In genomic region chr2:32594573-32594972, GRCh38 we compare ENCODE assay signal across 19 cellular contexts. TPM values are rescaled to one million over a fixed set of nuclear protein-coding genes. Genes with fewer than 3 reads are reported as not detected.
A peak's percentile ranks its signal among the peaks of the same experiment; 100 is the strongest.
DNase-seq lines count a peak whose midpoint lies in the region; ATAC-seq, FAIRE-seq and TF ChIP-seq lines count a peak whose summit lies in the region.
"Had no signal": no experiment of that assay in that cellular context is flagged by ENCODE, and none has a peak within 500 bp of the region (broad histone marks: within the 10 kb centered on the region; RNA-seq: fewer than 3 reads in every experiment).

No MANE protein-coding gene starts in this region.

- no peaks in the 10 kb centered on the region for H3K9me3 ChIP-seq in pancreas
- no peaks in the 10 kb centered on the region for H3K9me3 ChIP-seq in gastroesophageal sphincter
- H3K9me3 ChIP-seq in right atrium auricular region: no peaks in the 10 kb centered on the region

- TF ChIP-seq POLR2A in gastroesophageal sphincter (IDR thresholded peaks at IDR 0.05) (no peak), erythroblast (IDR thresholded peaks at IDR 0.05; ENCODE audit: low read length) (no peak)

- H3K4me1 ChIP-seq in GM23338 (ENCODE audit: insufficient read depth) (no peaks in the 10 kb centered on the region), pancreas (no peaks in the 10 kb centered on the region), gastroesophageal sphincter (no peaks in the 10 kb centered on the region), right atrium auricular region (no peaks in the 10 kb centered on the region)

- FAIRE-seq in colon (lab: Jason Lieb, UNC) (peak; percentile 10), pancreas (lab: Jason Lieb, UNC) (peak; percentile 61)

- TF ChIP-seq EP300 in gastroesophageal sphincter (IDR thresholded peaks at IDR 0.05): no peak

- H3F3A ChIP-seq in GM23338 (replicated peaks; ENCODE audit: low read depth): no peaks in the 10 kb centered on the region

- H3K27me3 ChIP-seq in GM23338 (ENCODE audit: insufficient read depth): no peaks in the 10 kb centered on the region
- no peaks in the 10 kb centered on the region for H3K27me3 ChIP-seq in pancreas
- no peaks in the 10 kb centered on the region for H3K27me3 ChIP-seq in gastroesophageal sphincter
- no peaks in the 10 kb centered on the region for H3K27me3 ChIP-seq in right atrium auricular region

- H3K36me3 Mint-ChIP-seq in activated naive CD8-positive, alpha-beta T cell: peaks cover 13% of the 10 kb centered on the region
- H3K36me3 Mint-ChIP-seq in activated naive CD8-positive, alpha-beta T cell treated with anti-CD3 and anti-CD28 coated beads, Interleukin-2, amount 50 U/mL, for 24 hours (ENCODE audit: low read depth): peaks cover 36% of the 10 kb centered on the region
- peaks cover 10% of the 10 kb centered on the region; the same call in 1 of the 3 replicates for H3K36me3 Mint-ChIP-seq in GM23338 (ENCODE audit: low read depth)

- ATAC-seq in activated naive CD8-positive, alpha-beta T cell treated with anti-CD3 and anti-CD28 coated beads, Interleukin-2, amount 50 U/mL, for 24 hours: no peak
- no peak for ATAC-seq in GM23338
- ATAC-seq in pancreas: no peak
- ATAC-seq in gastroesophageal sphincter: no peak
- ATAC-seq: Panc1, SK-N-SH treated with all-trans-retinoic acid at 6 μM for 48 hours had no signal

- peak overlapping the region; percentile 41 for H3K27ac Mint-ChIP-seq in activated naive CD8-positive, alpha-beta T cell
- H3K27ac Mint-ChIP-seq in activated naive CD8-positive, alpha-beta T cell treated with anti-CD3 and anti-CD28 coated beads, Interleukin-2, amount 50 U/mL, for 24 hours: no peak overlapping the region
- peak overlapping the region; percentile 29 for H3K27ac Mint-ChIP-seq in GM23338
- H3K27ac Mint-ChIP-seq: H9 had no signal

- H2AFZ ChIP-seq in GM23338: no peak overlapping the region

- intact Hi-C loops in pancreas (cut with DNase I): no loop called here

- no peaks in the 10 kb centered on the region for H4K20me1 ChIP-seq in GM23338 (replicated peaks; ENCODE audit: insufficient read depth)

- H3K27me3 Mint-ChIP-seq in activated naive CD8-positive, alpha-beta T cell: no peaks in the 10 kb centered on the region
- no peaks in the 10 kb centered on the region for H3K27me3 Mint-ChIP-seq in activated naive CD8-positive, alpha-beta T cell treated with anti-CD3 and anti-CD28 coated beads, Interleukin-2, amount 50 U/mL, for 24 hours
- peaks cover 1% of the 10 kb centered on the region for H3K27me3 Mint-ChIP-seq in GM23338 (ENCODE audit: insufficient read depth, low read depth, poor library complexity)

- H3K4me3 Mint-ChIP-seq in activated naive CD8-positive, alpha-beta T cell: no peak overlapping the region
- H3K4me3 Mint-ChIP-seq in activated naive CD8-positive, alpha-beta T cell treated with anti-CD3 and anti-CD28 coated beads, Interleukin-2, amount 50 U/mL, for 24 hours: no peak overlapping the region
- H3K4me3 Mint-ChIP-seq in GM23338: no peak overlapping the region
- H3K4me3 Mint-ChIP-seq: H9 had no signal

- DNase-seq in activated naive CD8-positive, alpha-beta T cell treated with anti-CD3 and anti-CD28 coated beads, Interleukin-2, amount 50 U/mL, for 24 hours: no peak
- DNase-seq in GM23338 (ENCODE audit: low spot score) (no peak), pancreas (no peak), erythroblast (lab: John Stamatoyannopoulos, UW) (no peak), right atrium auricular region (ENCODE audit: low spot score) (no peak)
- DNase-seq: COR-L47, H9, NCI-H1417 treated with DMSO at 0.1 percent for 48 hours, NCI-H2029, NCI-H2171, NCI-H446, NCI-H774, SHP77 had no signal

- no peak overlapping the region for H3K4me3 ChIP-seq in GM23338
- no peak overlapping the region for H3K4me3 ChIP-seq in pancreas
- no peak overlapping the region for H3K4me3 ChIP-seq in gastroesophageal sphincter
- no peak overlapping the region for H3K4me3 ChIP-seq in right atrium auricular region

- H3K9me2 ChIP-seq in GM23338 (ENCODE audit: insufficient read depth): no peaks in the 10 kb centered on the region

- H3K4me2 ChIP-seq in GM23338: no peak overlapping the region

- peaks cover 29% of the 10 kb centered on the region for H3K4me1 Mint-ChIP-seq in activated naive CD8-positive, alpha-beta T cell (ENCODE audit: low read depth)
- peaks cover 30% of the 10 kb centered on the region for H3K4me1 Mint-ChIP-seq in activated naive CD8-positive, alpha-beta T cell treated with anti-CD3 and anti-CD28 coated beads, Interleukin-2, amount 50 U/mL, for 24 hours
- no peaks in the 10 kb centered on the region for H3K4me1 Mint-ChIP-seq in GM23338
- H3K4me1 Mint-ChIP-seq: H9 had no signal

- no peaks in the 10 kb centered on the region for H3K79me2 ChIP-seq in GM23338 (replicated peaks; ENCODE audit: insufficient read depth)

- H3K27ac ChIP-seq in GM23338 (ENCODE audit: low read depth) (no peak overlapping the region), pancreas (no peak overlapping the region), gastroesophageal sphincter (no peak overlapping the region), right atrium auricular region (no peak overlapping the region)
- H3K27ac ChIP-seq: C4-2B had no signal

- no peaks in the 10 kb centered on the region; the same call in 1 of the 2 replicates for H3K36me3 ChIP-seq in GM23338 (ENCODE audit: insufficient read depth)
- peaks cover 0 to 19% (median 0%) of the 10 kb centered on the region in 3 donors for H3K36me3 ChIP-seq in pancreas
- peaks cover 0 to 34% of the 10 kb centered on the region in 2 donors for H3K36me3 ChIP-seq in gastroesophageal sphincter
- H3K36me3 ChIP-seq in right atrium auricular region: peaks cover 16% of the 10 kb centered on the region

- WGBS in pancreas, 2 donors: 94% methylated on average over 3 of the region's 3 CpGs
- 89 to 93% methylated on average over 3 of the region's 3 CpGs for WGBS in gastroesophageal sphincter (ENCODE audit: low coverage in 1 of 2), 2 donors

- H3K9me3 Mint-ChIP-seq in activated naive CD8-positive, alpha-beta T cell (ENCODE audit: low read depth): no peaks in the 10 kb centered on the region
- H3K9me3 Mint-ChIP-seq in activated naive CD8-positive, alpha-beta T cell treated with anti-CD3 and anti-CD28 coated beads, Interleukin-2, amount 50 U/mL, for 24 hours: no peaks in the 10 kb centered on the region
- no peaks in the 10 kb centered on the region for H3K9me3 Mint-ChIP-seq in GM23338
- H3K9me3 Mint-ChIP-seq: H9 had no signal

- TF ChIP-seq CTCF in GM23338 (conservative IDR thresholded peaks at IDR 0.05; ENCODE audit: low read depth in 2 of 2) (no peak), pancreas (IDR thresholded peaks at IDR 0.05) (no peak), gastroesophageal sphincter (IDR thresholded peaks at IDR 0.05) (no peak), right atrium auricular region (IDR thresholded peaks at IDR 0.05) (no peak)

TF ChIP-seq in GM23338, 12 proteins besides CTCF, POLR2A, EP300 and RAD21 (continues in another document):
- no peak for TF ChIP-seq POLR2AphosphoS5 (IDR thresholded peaks at IDR 0.05; ENCODE audit: low read depth)
- no peak for TF ChIP-seq NANOG (IDR thresholded peaks at IDR 0.05; ENCODE audit: borderline replicate concordance)
- TF ChIP-seq EZH2phosphoT487 (IDR thresholded peaks at IDR 0.05; ENCODE audit: unreplicated experiment): no peak
- no peak for TF ChIP-seq ETS1 (IDR thresholded peaks at IDR 0.05)
- TF ChIP-seq STAT1 (IDR thresholded peaks at IDR 0.05; ENCODE audit: unreplicated experiment): no peak
- no peak for TF ChIP-seq REST (IDR thresholded peaks at IDR 0.05; ENCODE audit: unreplicated experiment)
- TF ChIP-seq EZH2 (IDR thresholded peaks at IDR 0.05; ENCODE audit: low read depth, unreplicated experiment): no peak
- no peak for TF ChIP-seq ZNF114 (CRISPR knock-in tag; IDR thresholded peaks at IDR 0.05)
- TF ChIP-seq ZNF331 (CRISPR knock-in tag; IDR thresholded peaks at IDR 0.05; ENCODE audit: low read depth): no peak
- TF ChIP-seq JUNB (IDR thresholded peaks at IDR 0.05; ENCODE audit: unreplicated experiment): no peak
- no peak for TF ChIP-seq CREB1 (CRISPR knock-in tag; IDR thresholded peaks at IDR 0.05; ENCODE audit: low read depth)

RNA-seq across cellular contexts. Expression of gene TTC27, which starts 33.3 kb away (rescaled TPM):
- 26.4 and 41.3 TPM in 2 replicates for total RNA-seq in GM23338 (2014; rRNA removed; shearing (Covaris generic))
- polyA plus RNA-seq in GM23338 (2016; fragmentation: Nextera tagmentation; extraction: Ambion mirVana) (10.8 and 11.8 TPM in 2 replicates), pancreas (1 to 10 TPM; 3.4 to 6.7 TPM)
- total RNA-seq in pancreas (10 to 100 TPM in 4 of 6 donors, 1 to 10 TPM in 2; 9.0 to 13.3 (median 10.3) TPM), gastroesophageal sphincter (10 to 100 TPM; 10.4 to 13.9 (median 11.6) TPM), right atrium auricular region (1 to 10 TPM; 5.9 to 6.0 TPM)
